Comparison of ENCODE assay signal across 35 cellular contexts in genomic region chr6:143609972-143610371, GRCh38.
"Had no signal": no experiment of that assay in that cellular context is flagged by ENCODE, and none has a peak within 500 bp of the region (broad histone marks: within the 10 kb centered on the region; RNA-seq: fewer than 3 reads in every experiment).

No MANE protein-coding gene starts in this region.

- DNase-seq: MG63, MM.1S, MV-4-11, NCI-H1048, NCI-H1092, NCI-H1092 treated with DMSO at 0.1 percent for 48 hours, NCI-H1105, NCI-H1105 treated with DMSO at 0.1 percent for 48 hours, NCI-H1417, NCI-H1417 treated with DMSO at 0.1 percent for 48 hours, NCI-H1436, NCI-H1436 treated with DMSO at 0.1 percent for 48 hours, NCI-H146, NCI-H1694, NCI-H1694 treated with DMSO at 0.1 percent for 48 hours, NCI-H187, NCI-H187 treated with DMSO at 0.1 percent for 48 hours, NCI-H1930, NCI-H2029, NCI-H2029 treated with DMSO at 0.1 percent for 48 hours, NCI-H2081, NCI-H2081 treated with DMSO at 0.1 percent for 48 hours, NCI-H2107, NCI-H2171, NCI-H2171 treated with DMSO at 0.1 percent for 48 hours, NCI-H2227 treated with DMSO at 0.1 percent for 48 hours, NCI-H226, NCI-H345, NCI-H446, NCI-H446 treated with DMSO at 0.1 percent for 48 hours, NCI-H510A, NCI-H510A treated with DMSO at 0.1 percent for 48 hours, NCI-H524, NCI-H524 treated with DMSO at 0.1 percent for 48 hours, NCI-H526 had no signal

- H3K9me3 ChIP-seq: MG63 had no signal

- H3K4me3 ChIP-seq: MG63 had no signal

- H3K36me3 ChIP-seq: MG63 had no signal

- H3K27me3 ChIP-seq: MG63 had no signal
